Comparison of ENCODE assay signal across 15 cellular contexts in genomic region chr11:20050551-20051333, GRCh38.
DNase-seq lines count a peak whose midpoint lies in the region; ATAC-seq and TF ChIP-seq lines count a peak whose summit lies in the region.
"Had no signal": no experiment of that assay in that cellular context is flagged by ENCODE, and none has a peak within 500 bp of the region (broad histone marks: within the 10 kb centered on the region; RNA-seq: fewer than 3 reads in every experiment).

No MANE protein-coding gene starts in this region.

- peak overlapping the region; percentile 28 for H3K18ac ChIP-seq in IMR-90 (ENCODE audit: low read depth, low read length)

- H3K9me3 ChIP-seq in IMR-90 (ENCODE audit: control insufficient read depth, insufficient read depth, low read length): no peaks in the 10 kb centered on the region
- H3K9me3 ChIP-seq: thoracic aorta had no signal

- H3K4me1 Mint-ChIP-seq in nephron: peaks cover 61% of the 10 kb centered on the region
- H3K4me1 Mint-ChIP-seq in natural killer cell treated with Interleukin-12 subunit alpha and Interleukin-12 subunit beta and Interleukin-15 and Interleukin-18, amount 100 ng/mL, for 72 hours (ENCODE audit: low read depth in 2 of 2): no peaks in the 10 kb centered on the region

- CTCF ChIA-PET in BJ (lab: Yijun Ruan, JAX): no interaction called here
- CTCF ChIA-PET in IMR-90 (lab: Yijun Ruan, JAX): interaction anchor here (0.6 to 1.2 kb wide), 3 partner anchors 82 to 1127 kb away, joined by 3 read pairs; no protein-coding TSS in a partner anchor

- ATAC-seq in IMR-90 (ENCODE audit: low read depth): peak; percentile 28
- no peak for ATAC-seq in natural killer cell treated with Interleukin-12 subunit alpha and Interleukin-12 subunit beta and Interleukin-15 and Interleukin-18, amount 100 ng/mL, for 72 hours

- no TSS peak for BruUV-seq in IMR-90 (replicated peaks; lab: Mats Ljungman, UMichigan)

- no peak overlapping the region for H3K9ac ChIP-seq in IMR-90 (ENCODE audit: low read depth, low read length)

- H3K14ac ChIP-seq in IMR-90 (replicated peaks; ENCODE audit: low read depth, low read length): peak overlapping the region; percentile 30; the same call in 1 of the 2 replicates

- intact Hi-C loops in IMR-90 (cut with micrococcal nuclease): no loop called here

- H3K27me3 ChIP-seq in BJ (ENCODE audit: control insufficient read depth, insufficient read depth, low read length) (no peaks in the 10 kb centered on the region), IMR-90 (ENCODE audit: control insufficient read depth, insufficient read depth, low read length) (no peaks in the 10 kb centered on the region)

- no peak overlapping the region for H3K4me2 ChIP-seq in IMR-90 (ENCODE audit: low read depth, low read length)

- H3K36me3 ChIP-seq in BJ (ENCODE audit: control insufficient read depth, insufficient read depth, low read length) (peaks cover 4% of the 10 kb centered on the region), IMR-90 (ENCODE audit: control insufficient read depth, insufficient read depth, low read length) (peaks cover 19% of the 10 kb centered on the region)

- H4K91ac ChIP-seq in IMR-90 (ENCODE audit: insufficient read depth, low read depth, low read length): peak overlapping the region; percentile 29; the same call in 1 of the 2 replicates

- peak overlapping the region; percentile 25; the same call in 1 of the 2 replicates for H4K5ac ChIP-seq in IMR-90 (ENCODE audit: low read depth, low read length)

- no peak overlapping the region for H2AFZ ChIP-seq in IMR-90 (replicated peaks; ENCODE audit: low read length, poor library complexity)

- no peak overlapping the region for H3K27ac ChIP-seq in IMR-90 (ENCODE audit: insufficient read depth, low read length)

- no peak overlapping the region for H3K56ac ChIP-seq in IMR-90 (ENCODE audit: extremely low read depth, insufficient read depth, low read length)

- H3K27me3 Mint-ChIP-seq in nephron (ENCODE audit: low read depth): peaks cover 3% of the 10 kb centered on the region
- peaks cover 0 to 4% of the 10 kb centered on the region in 2 donors for H3K27me3 Mint-ChIP-seq in natural killer cell treated with Interleukin-12 subunit alpha and Interleukin-12 subunit beta and Interleukin-15 and Interleukin-18, amount 100 ng/mL, for 72 hours
- H3K27me3 Mint-ChIP-seq: dendritic cell treated with granulocyte-macrophage colony-stimulating factor and Interleukin-4, amounts not matched to agents 40 ng/mL and 50 ng/mL, for 4 days had no signal

- peak overlapping the region; percentile 47 for H2BK120ac ChIP-seq in IMR-90 (ENCODE audit: low read depth, low read length)

- no peak overlapping the region for H3K4me3 Mint-ChIP-seq in nephron
- H3K4me3 Mint-ChIP-seq in natural killer cell treated with Interleukin-12 subunit alpha and Interleukin-12 subunit beta and Interleukin-15 and Interleukin-18, amount 100 ng/mL, for 72 hours: no peak overlapping the region
- H3K4me3 Mint-ChIP-seq: dendritic cell treated with granulocyte-macrophage colony-stimulating factor and Interleukin-4, amounts not matched to agents 40 ng/mL and 50 ng/mL, for 4 days; neural crest cell had no signal

- 100% methylated on average over 2 of the region's 9 CpGs; no CpG with 5 or more reads in 1 of the 2 experiments for WGBS in IMR-90 (ENCODE audit: extremely low coverage in 2 of 2, insufficient read length in 1 of 2), 2 experiments

- peaks cover 24% of the 10 kb centered on the region; the same call in 1 of the 2 replicates for H3K9me1 ChIP-seq in IMR-90 (ENCODE audit: insufficient read depth, low read length)

- dilution Hi-C loops in IMR-90 (cut with HindIII; ENCODE audit: low sequenced_read_pairs, unreplicated experiment): no loop called here

- H2BK20ac ChIP-seq in IMR-90 (ENCODE audit: low read depth, low read length): peak overlapping the region; percentile 24; the same call in 1 of the 2 replicates

- H3K4ac ChIP-seq in IMR-90 (ENCODE audit: low read depth, low read length): peak overlapping the region; percentile 22

- TF ChIP-seq CTCF in BJ (IDR thresholded peaks at IDR 0.05; ENCODE audit: insufficient read depth, low read depth, low read length): no peak
- no peak for TF ChIP-seq CTCF in IMR-90 (conservative IDR thresholded peaks at IDR 0.05; ENCODE audit: low read depth, low read length)
- no peak for TF ChIP-seq CTCF in nephron (IDR thresholded peaks at IDR 0.05; ENCODE audit: unreplicated experiment in 3 of 3)

- H3K4me1 ChIP-seq in IMR-90 (ENCODE audit: control insufficient read depth, insufficient read depth, low read length): peaks cover 13% of the 10 kb centered on the region

- DNase-seq in BJ (ENCODE audit: low read depth) (peak; percentile 39), IMR-90 (no peak), dedifferentiated amniotic fluid mesenchymal stem cell (ENCODE audit: extremely low spot score) (peak; percentile 78), D341Med (ENCODE audit: low spot score) (no peak), NCI-H1436 treated with DMSO at 0.1 percent for 48 hours (lab: John Stamatoyannopoulos, UW) (no peak)
- no peak for DNase-seq in stimulated activated CD4-positive, alpha-beta T cell treated with anti-CD3 and anti-CD28 coated beads, Interleukin-4, amount 100 ng/mL, for 1 hour
- no peak for DNase-seq in natural killer cell treated with Interleukin-12 subunit alpha and Interleukin-12 subunit beta and Interleukin-15 and Interleukin-18, amount 100 ng/mL, for 72 hours (ENCODE audit: low spot score)
- DNase-seq: activated naive CD4-positive, alpha-beta T cell treated with anti-CD3 and anti-CD28 coated beads, Interleukin-2, amount 50 U/mL, for 16 hours; DMS153; Kasumi-1; kidney glomerular epithelial cell had no signal

- 0 out of 2 replicates have a peak, but pooled peaks cover 4% of the 10 kb centered on the region for H4K20me1 ChIP-seq in IMR-90 (ENCODE audit: insufficient read depth, low read length)

- H3K9me3 Mint-ChIP-seq in nephron: no peaks in the 10 kb centered on the region
- H3K9me3 Mint-ChIP-seq in natural killer cell treated with Interleukin-12 subunit alpha and Interleukin-12 subunit beta and Interleukin-15 and Interleukin-18, amount 100 ng/mL, for 72 hours: no peaks in the 10 kb centered on the region
- H3K9me3 Mint-ChIP-seq: dendritic cell treated with granulocyte-macrophage colony-stimulating factor and Interleukin-4, amounts not matched to agents 40 ng/mL and 50 ng/mL, for 4 days; neural crest cell had no signal

- no peak overlapping the region for H2BK5ac ChIP-seq in IMR-90 (ENCODE audit: low read depth, low read length, poor library complexity, severe bottlenecking)

- H2AK5ac ChIP-seq in IMR-90 (ENCODE audit: low read depth, low read length): no peak overlapping the region

- H3K27ac Mint-ChIP-seq in nephron: peak overlapping the region in 2 of 3 experiments; percentile 55 to 62
- no peak overlapping the region for H3K27ac Mint-ChIP-seq in natural killer cell treated with Interleukin-12 subunit alpha and Interleukin-12 subunit beta and Interleukin-15 and Interleukin-18, amount 100 ng/mL, for 72 hours
- H3K27ac Mint-ChIP-seq: dendritic cell treated with granulocyte-macrophage colony-stimulating factor and Interleukin-4, amounts not matched to agents 40 ng/mL and 50 ng/mL, for 4 days had no signal

- no peak for TF ChIP-seq RAD21 in IMR-90 (IDR thresholded peaks at IDR 0.05; ENCODE audit: low read length)

- no peak overlapping the region for H2BK15ac ChIP-seq in IMR-90 (ENCODE audit: low read depth, low read length)

- H3K36me3 Mint-ChIP-seq in nephron (ENCODE audit: low read depth): peaks cover 87% of the 10 kb centered on the region
- no peaks in the 10 kb centered on the region for H3K36me3 Mint-ChIP-seq in natural killer cell treated with Interleukin-12 subunit alpha and Interleukin-12 subunit beta and Interleukin-15 and Interleukin-18, amount 100 ng/mL, for 72 hours

- H3K4me3 ChIP-seq in BJ (ENCODE audit: low read depth, low read length): no peak overlapping the region
- no peak overlapping the region for H3K4me3 ChIP-seq in IMR-90 (ENCODE audit: insufficient read depth, low read depth, low read length)
- H3K4me3 ChIP-seq: thoracic aorta had no signal

- no peak overlapping the region for H3K23ac ChIP-seq in IMR-90 (ENCODE audit: low read depth, low read length)

- H3K79me1 ChIP-seq in IMR-90 (ENCODE audit: low read depth in 1 of 2, low read length in 2 of 2): peaks cover 4 to 7% of the 10 kb centered on the region in 2 experiments; a peak in 2 of 4 replicates

- peak overlapping the region in 1 of 2 experiments; percentile 77; a peak in 2 of 4 replicates for H4K8ac ChIP-seq in IMR-90 (ENCODE audit: low read depth in 2 of 2, low read length in 2 of 2)

- POLR2A ChIA-PET in BJ (lab: Charles Lee): interaction anchor here (0.7 kb wide), 1 partner anchor 27 kb away, joined by 14 read pairs; no protein-coding TSS in a partner anchor
- POLR2A ChIA-PET in IMR-90 (lab: Charles Lee; ENCODE audit: unreplicated experiment): interaction anchor here (0.5 kb wide), 1 partner anchor 56 kb away, joined by 17 read pairs; no protein-coding TSS in a partner anchor

- in situ Hi-C loops in IMR-90 (cut with MboI; ENCODE audit: low sequenced_read_pairs): no loop called here

- no peak for TF ChIP-seq POLR2A in IMR-90 (IDR thresholded peaks at IDR 0.05; ENCODE audit: low read depth, low read length)

- no peak overlapping the region for H2AK9ac ChIP-seq in IMR-90 (replicated peaks; ENCODE audit: low read depth, low read length, poor library complexity)

TF ChIP-seq in IMR-90, 13 proteins besides CTCF, POLR2A, EP300 and RAD21:
- TF ChIP-seq MXI1 (IDR thresholded peaks at IDR 0.05; ENCODE audit: borderline replicate concordance, low read depth, low read length): no peak
TF ChIP-seq in IMR-90: peak in this region for 0.

Comparison
In these comparisons a context has a peak if more than half of its experiments do, and no peak if none do; other contexts are left out.
1. DNase-seq: peak in BJ (single experiment) and dedifferentiated amniotic fluid mesenchymal stem cell (single experiment); none in IMR-90 (single experiment), D341Med (single experiment), stimulated activated CD4-positive, alpha-beta T cell treated with anti-CD3 and anti-CD28 coated beads, Interleukin-4, amount 100 ng/mL, for 1 hour (single experiment), natural killer cell treated with Interleukin-12 subunit alpha and Interleukin-12 subunit beta and Interleukin-15 and Interleukin-18, amount 100 ng/mL, for 72 hours (single experiment) and NCI-H1436 treated with DMSO at 0.1 percent for 48 hours (single experiment).
2. H3K27ac Mint-ChIP-seq: peak in nephron (2 of 3); none in natural killer cell treated with Interleukin-12 subunit alpha and Interleukin-12 subunit beta and Interleukin-15 and Interleukin-18, amount 100 ng/mL, for 72 hours (0 of 2).